In genomic region chr4:156779774-156780173, GRCh38 we compare ENCODE assay signal across 16 cellular contexts.
DNase-seq lines count a peak whose midpoint lies in the region; ATAC-seq and TF ChIP-seq lines count a peak whose summit lies in the region.
"Had no signal": no experiment of that assay in that cellular context is flagged by ENCODE, and none has a peak within 500 bp of the region (broad histone marks: within the 10 kb centered on the region; RNA-seq: fewer than 3 reads in every experiment).

No MANE protein-coding gene starts in this region.

- H3K79me2 ChIP-seq in ACC112 (ENCODE audit: control insufficient read depth, insufficient read depth, low read length, unreplicated experiment) (peaks cover 21% of the 10 kb centered on the region), MM.1S (ENCODE audit: low read length) (no peaks in the 10 kb centered on the region)

- H3K27ac ChIP-seq in ACC112 (ENCODE audit: low read depth, low read length) (peak overlapping the region; percentile 96), MM.1S (ENCODE audit: low read length) (no peak overlapping the region)
- H3K27ac ChIP-seq: adrenal gland, SK-N-MC had no signal

- no peak overlapping the region for H2AFZ ChIP-seq in ACC112 (ENCODE audit: low read length, unreplicated experiment)
- no peak overlapping the region for H2AFZ ChIP-seq in MM.1S (ENCODE audit: low read length)

- H3K36me3 ChIP-seq in ACC112 (ENCODE audit: insufficient read depth, low read length) (peaks cover 5% of the 10 kb centered on the region; the same call in 1 of the 2 replicates), kidney epithelial cell (ENCODE audit: control insufficient read depth, insufficient read depth, low read length) (no peaks in the 10 kb centered on the region), MM.1S (replicated peaks; ENCODE audit: insufficient read depth, low read length) (no peaks in the 10 kb centered on the region)
- H3K36me3 ChIP-seq: adrenal gland had no signal

- peak overlapping the region; percentile 20; the same call in 1 of the 2 replicates for H3K4me3 ChIP-seq in ACC112 (ENCODE audit: low read depth, low read length)
- H3K4me3 ChIP-seq in astrocyte of the spinal cord (ENCODE audit: low read depth, low read length) = no peak overlapping the region
- H3K4me3 ChIP-seq in kidney epithelial cell (ENCODE audit: low read depth, low read length) = no peak overlapping the region
- H3K4me3 ChIP-seq in MM.1S (ENCODE audit: low read length) = no peak overlapping the region
- H3K4me3 ChIP-seq: A549, adrenal gland, SK-N-MC had no signal

- no peak overlapping the region for H3K9ac ChIP-seq in MM.1S (ENCODE audit: low read length)

- H4K20me1 ChIP-seq in MM.1S (ENCODE audit: insufficient read depth, low read length) = no peaks in the 10 kb centered on the region

- no peaks in the 10 kb centered on the region for H3K9me2 ChIP-seq in MM.1S (replicated peaks; ENCODE audit: insufficient read depth, low read length)

- peak; percentile 98 for DNase-seq in HS-27A (ENCODE audit: low read depth)
- peak; percentile 95 for DNase-seq in astrocyte of the spinal cord (ENCODE audit: low read depth, low spot score)
- peak; percentile 69 for DNase-seq in kidney epithelial cell (ENCODE audit: low read depth)
- DNase-seq in mesothelial cell of epicardium (ENCODE audit: low spot score in 2 of 2, unreplicated experiment in 2 of 2) = no peak
- DNase-seq in effector CD8-positive, alpha-beta T cell (lab: John Stamatoyannopoulos, UW) = no peak
- no peak for DNase-seq in MM.1S
- DNase-seq: activated B cell treated with CpG ODN at 0.5 μM for 24 hours, adrenal gland, DND-41, NCI-H526 treated with DMSO at 0.1 percent for 48 hours, small intestine had no signal

- no peaks in the 10 kb centered on the region for H3K27me3 Mint-ChIP-seq in mesothelial cell of epicardium (ENCODE audit: low read depth)
- H3K27me3 Mint-ChIP-seq: activated B cell treated with CpG ODN at 0.5 μM for 24 hours had no signal

- H3K27ac Mint-ChIP-seq in mesothelial cell of epicardium = no peak overlapping the region
- H3K27ac Mint-ChIP-seq: activated B cell treated with CpG ODN at 0.5 μM for 24 hours had no signal

- TF ChIP-seq CTCF in astrocyte of the spinal cord (IDR thresholded peaks at IDR 0.05; ENCODE audit: low read depth, low read length) (no peak), kidney epithelial cell (IDR thresholded peaks at IDR 0.05; ENCODE audit: insufficient read depth, low read length, poor library complexity, severe bottlenecking) (no peak), mesothelial cell of epicardium (IDR thresholded peaks at IDR 0.05; ENCODE audit: unreplicated experiment) (no peak), MM.1S (IDR thresholded peaks at IDR 0.05; ENCODE audit: low read length) (no peak)

- H3K9me3 ChIP-seq in MM.1S (replicated peaks; ENCODE audit: insufficient read depth, low read length) = no peaks in the 10 kb centered on the region
- H3K9me3 ChIP-seq: A549, adrenal gland had no signal

- peaks cover 75% of the 10 kb centered on the region for H3K4me1 ChIP-seq in ACC112 (ENCODE audit: control insufficient read depth, insufficient read depth, low read length, unreplicated experiment)
- H3K4me1 ChIP-seq in MM.1S (ENCODE audit: low read length) = no peaks in the 10 kb centered on the region

- no peaks in the 10 kb centered on the region for H3F3A ChIP-seq in MM.1S (ENCODE audit: insufficient read depth, low read length)

- H3K4me1 Mint-ChIP-seq in mesothelial cell of epicardium = peaks cover 17% of the 10 kb centered on the region
- H3K4me1 Mint-ChIP-seq: activated B cell treated with CpG ODN at 0.5 μM for 24 hours had no signal

- peaks cover 5% of the 10 kb centered on the region for H3K9me3 Mint-ChIP-seq in mesothelial cell of epicardium
- H3K9me3 Mint-ChIP-seq: nephron had no signal

- no peak overlapping the region for H3K4me2 ChIP-seq in MM.1S (ENCODE audit: low read depth, low read length)

- no peak for ATAC-seq in GM18867 (IDR thresholded peaks at IDR 0.05; ENCODE audit: unreplicated experiment)
- ATAC-seq: A549 had no signal

- H3K36me3 Mint-ChIP-seq in mesothelial cell of epicardium = peaks cover 20% of the 10 kb centered on the region

- no peak overlapping the region for H3K4me3 Mint-ChIP-seq in mesothelial cell of epicardium
- H3K4me3 Mint-ChIP-seq: activated B cell treated with CpG ODN at 0.5 μM for 24 hours, nephron had no signal

- in situ Hi-C loops in astrocyte of the spinal cord (cut with HindIII; ENCODE audit: low sequenced_read_pairs) = no loop called here

- H3K27me3 ChIP-seq in ACC112 (ENCODE audit: insufficient read depth, low read length) = no peaks in the 10 kb centered on the region
- H3K27me3 ChIP-seq in kidney epithelial cell (ENCODE audit: control insufficient read depth, insufficient read depth, low read length) = no peaks in the 10 kb centered on the region
- H3K27me3 ChIP-seq in MM.1S (replicated peaks; ENCODE audit: insufficient read depth, low read length) = no peaks in the 10 kb centered on the region
- H3K27me3 ChIP-seq: adrenal gland had no signal

Comparison
In these comparisons a context has a peak if more than half of its experiments do, and no peak if none do; other contexts are left out.
1. DNase-seq: peak in HS-27A (single experiment), astrocyte of the spinal cord (single experiment) and kidney epithelial cell (single experiment); none in mesothelial cell of epicardium (0 of 2), effector CD8-positive, alpha-beta T cell (single experiment) and MM.1S (single experiment).